ENCODE assay signal across 10 cellular contexts in the genomic region with DNA sequence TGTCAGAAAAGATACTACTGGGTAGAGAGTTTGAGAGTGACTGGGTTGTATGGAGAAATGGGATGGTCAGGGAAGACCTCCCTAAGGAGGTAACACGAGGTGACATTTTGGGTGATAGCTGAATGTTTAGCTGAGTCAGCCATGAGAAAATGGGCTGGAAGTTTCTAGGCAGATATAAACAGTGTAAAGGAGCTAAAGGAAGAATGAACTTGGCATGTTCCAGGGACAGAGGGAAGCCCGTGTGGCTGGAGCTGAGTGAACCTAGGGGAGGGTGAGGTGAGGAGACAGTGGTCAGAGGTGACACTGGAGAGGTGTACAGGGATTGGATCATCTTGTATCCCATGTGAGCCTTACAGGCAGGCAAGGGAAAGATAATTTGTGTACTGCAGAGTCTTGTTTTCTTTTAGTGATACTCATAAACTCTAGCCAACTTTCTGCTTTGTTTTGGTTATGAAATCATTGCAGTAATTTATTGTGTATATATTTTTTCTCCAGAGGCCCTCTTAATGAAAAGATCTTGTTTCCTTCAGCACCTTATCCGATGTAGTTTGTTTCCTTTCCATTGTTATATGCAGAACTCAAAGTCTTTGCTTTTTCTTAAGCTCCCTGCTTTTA. TPM values are rescaled to one million over a fixed set of nuclear protein-coding genes. Genes with fewer than 3 reads are reported as not detected.
DNase-seq lines count a peak whose midpoint lies in the region; ATAC-seq and TF ChIP-seq lines count a peak whose summit lies in the region.
"Had no signal": no experiment of that assay in that cellular context is flagged by ENCODE, and none has a peak within 500 bp of the region (broad histone marks: within the 10 kb centered on the region; RNA-seq: fewer than 3 reads in every experiment).

No MANE protein-coding gene starts in this region.

- no peak for ATAC-seq in activated CD4-positive, alpha-beta T cell treated with anti-CD3 and anti-CD28 coated beads for 36 hours
- ATAC-seq in HG03280 (IDR thresholded peaks at IDR 0.05; ENCODE audit: unreplicated experiment): no peak
- ATAC-seq in HG02938 (IDR thresholded peaks at IDR 0.05; ENCODE audit: unreplicated experiment): no peak

- CTCF ChIA-PET in activated CD4-positive, alpha-beta T cell treated with anti-CD3 and anti-CD28 coated beads for 36 hours (lab: Charles Lee): interaction anchor here (1.2 to 3.8 kb wide), 4 partner anchors 37 to 191 kb away, joined by 5 to 17 read pairs (median 14); no protein-coding TSS in a partner anchor
- CTCF ChIA-PET in activated CD4-positive, alpha-beta memory T cell treated with anti-CD3 and anti-CD28 coated beads for 36 hours (lab: Charles Lee): interaction anchor here (0.9 to 4.6 kb wide), 8 partner anchors 16 to 188 kb away, joined by 3 to 31 read pairs (median 4); no protein-coding TSS in a partner anchor

- POLR2A ChIA-PET in activated CD4-positive, alpha-beta T cell treated with anti-CD3 and anti-CD28 coated beads for 36 hours (lab: Charles Lee): interaction anchor here (0.6 kb wide), 1 partner anchor 38 kb away, joined by 3 read pairs; no protein-coding TSS in a partner anchor
- POLR2A ChIA-PET in activated CD4-positive, alpha-beta memory T cell treated with anti-CD3 and anti-CD28 coated beads for 36 hours (lab: Charles Lee): interaction anchor here (0.9 kb wide), 1 partner anchor 36 kb away, joined by 3 read pairs; no protein-coding TSS in a partner anchor

- H3K4me1 Mint-ChIP-seq in activated CD4-positive, alpha-beta T cell treated with anti-CD3 and anti-CD28 coated beads for 36 hours: peaks cover 26% of the 10 kb centered on the region
- H3K4me1 Mint-ChIP-seq in activated CD4-positive, alpha-beta memory T cell treated with anti-CD3 and anti-CD28 coated beads for 36 hours (ENCODE audit: low read depth): peaks cover 30% of the 10 kb centered on the region
- H3K4me1 Mint-ChIP-seq in glutamatergic neuron (ENCODE audit: low read depth, unreplicated experiment): peaks cover 28% of the 10 kb centered on the region

- H3K27me3 ChIP-seq in stomach: no peaks in the 10 kb centered on the region
- H3K27me3 ChIP-seq: BE2C had no signal

- peak overlapping the region in 1 of 4 donors; percentile 79 for H3K4me3 ChIP-seq in stomach

- TF ChIP-seq EP300 in stomach (IDR thresholded peaks at IDR 0.05): no peak

- H3K9me3 ChIP-seq in stomach: no peaks in the 10 kb centered on the region
- H3K9me3 ChIP-seq: BE2C had no signal

- TF ChIP-seq POLR2A in stomach (IDR thresholded peaks at IDR 0.05): no peak

- H3K27me3 Mint-ChIP-seq in activated CD4-positive, alpha-beta T cell treated with anti-CD3 and anti-CD28 coated beads for 36 hours: peaks cover 5% of the 10 kb centered on the region
- H3K27me3 Mint-ChIP-seq in activated CD4-positive, alpha-beta memory T cell treated with anti-CD3 and anti-CD28 coated beads for 36 hours: peaks cover under 1% of the 10 kb centered on the region
- H3K27me3 Mint-ChIP-seq in glutamatergic neuron (ENCODE audit: unreplicated experiment): peaks cover 1% of the 10 kb centered on the region

- WGBS in stomach, 5 donors: 23 to 44% (median 28%) methylated on average over 3 of the region's 3 CpGs

- H3K27ac Mint-ChIP-seq in activated CD4-positive, alpha-beta T cell treated with anti-CD3 and anti-CD28 coated beads for 36 hours: peak overlapping the region; percentile 8
- no peak overlapping the region for H3K27ac Mint-ChIP-seq in activated CD4-positive, alpha-beta memory T cell treated with anti-CD3 and anti-CD28 coated beads for 36 hours
- peak overlapping the region; percentile 90 for H3K27ac Mint-ChIP-seq in glutamatergic neuron (ENCODE audit: unreplicated experiment)

- H3K9me3 Mint-ChIP-seq in activated CD4-positive, alpha-beta T cell treated with anti-CD3 and anti-CD28 coated beads for 36 hours (ENCODE audit: low read depth): peaks cover 2% of the 10 kb centered on the region
- H3K9me3 Mint-ChIP-seq in activated CD4-positive, alpha-beta memory T cell treated with anti-CD3 and anti-CD28 coated beads for 36 hours: no peaks in the 10 kb centered on the region
- H3K9me3 Mint-ChIP-seq in glutamatergic neuron (ENCODE audit: unreplicated experiment): peaks cover 5% of the 10 kb centered on the region

- peaks cover 14 to 28% (median 18%) of the 10 kb centered on the region in 4 donors for H3K4me1 ChIP-seq in stomach
- H3K4me1 ChIP-seq: BE2C had no signal

- H3K27ac ChIP-seq in stomach: peak overlapping the region in 3 of 5 donors; percentile 92 to 94 (median 93)

- no peak for TF ChIP-seq CTCF in glutamatergic neuron (IDR thresholded peaks at IDR 0.05; ENCODE audit: partially characterized antibody, unreplicated experiment)
- TF ChIP-seq CTCF in stomach (IDR thresholded peaks at IDR 0.05): no peak
- no peak for TF ChIP-seq CTCF in GM20000 (IDR thresholded peaks at IDR 0.05; ENCODE audit: extremely low read depth, missing control alignments)

- DNase-seq in activated CD4-positive, alpha-beta T cell treated with anti-CD3 and anti-CD28 coated beads for 36 hours: no peak
- no peak for DNase-seq in activated CD4-positive, alpha-beta T cell treated with anti-CD3 and anti-CD28 coated beads, Interleukin-2, amount 50 U/mL, for 1 hour
- DNase-seq in activated CD4-positive, alpha-beta memory T cell treated with anti-CD3 and anti-CD28 coated beads for 36 hours: no peak
- no peak for DNase-seq in glutamatergic neuron
- no peak for DNase-seq in stomach
- no peak for DNase-seq in GM20000 (ENCODE audit: low spot score)
- DNase-seq: BE2C, NCI-H187 had no signal

- H3K36me3 ChIP-seq in stomach: no peaks in the 10 kb centered on the region
- H3K36me3 ChIP-seq: BE2C had no signal

- peaks cover 6% of the 10 kb centered on the region for H3K36me3 Mint-ChIP-seq in activated CD4-positive, alpha-beta T cell treated with anti-CD3 and anti-CD28 coated beads for 36 hours (ENCODE audit: low read depth)
- H3K36me3 Mint-ChIP-seq in activated CD4-positive, alpha-beta memory T cell treated with anti-CD3 and anti-CD28 coated beads for 36 hours: peaks cover 7% of the 10 kb centered on the region
- peaks cover 5% of the 10 kb centered on the region for H3K36me3 Mint-ChIP-seq in glutamatergic neuron (ENCODE audit: unreplicated experiment)

- peak overlapping the region; percentile 95 for H3K4me3 Mint-ChIP-seq in activated CD4-positive, alpha-beta T cell treated with anti-CD3 and anti-CD28 coated beads for 36 hours
- H3K4me3 Mint-ChIP-seq in activated CD4-positive, alpha-beta memory T cell treated with anti-CD3 and anti-CD28 coated beads for 36 hours: peak overlapping the region; percentile 22
- H3K4me3 Mint-ChIP-seq in glutamatergic neuron (ENCODE audit: unreplicated experiment): peak overlapping the region; percentile 95

- intact Hi-C loops in activated CD4-positive, alpha-beta T cell treated with anti-CD3 and anti-CD28 coated beads for 36 hours (cut with DNase I, micrococcal nuclease): loop anchor here (5.0 to 10.0 kb wide), 6 partner anchors 37 to 1775 kb away; a partner anchor contains a TSS
- intact Hi-C loops in activated CD4-positive, alpha-beta memory T cell treated with anti-CD3 and anti-CD28 coated beads for 36 hours (cut with micrococcal nuclease): loop anchor here (2.0 to 5.0 kb wide), 5 partner anchors 43 to 189 kb away; no protein-coding TSS in a partner anchor
- intact Hi-C loops in stomach (cut with DNase I; ENCODE audit: low total_unique reads): no loop called here

RNA-seq across cellular contexts. Expression of a gene that starts 1.8 kb away (rescaled TPM):
- total RNA-seq in activated CD4-positive, alpha-beta T cell treated with anti-CD3 and anti-CD28 coated beads for 36 hours: 10 to 100 TPM; 27.9 to 30.8 TPM
- total RNA-seq in activated CD4-positive, alpha-beta memory T cell treated with anti-CD3 and anti-CD28 coated beads for 36 hours: 10 to 100 TPM; 34.4 to 34.7 TPM
- 158 TPM for total RNA-seq in glutamatergic neuron (ENCODE audit: unreplicated experiment)
- total RNA-seq in stomach: 10 to 100 TPM in 4 of 5 donors, 1 to 10 TPM in 1; 9.3 to 61.6 (median 27.2) TPM
- polyA plus RNA-seq in stomach: 10 to 100 TPM; 14.8 to 23.8 (median 23.8) TPM

Comparison
In these comparisons a context has a peak if more than half of its experiments do, and no peak if none do; other contexts are left out.
1. H3K4me3 Mint-ChIP-seq: peak in every context shown above with its lines; median percentile 95 in activated CD4-positive, alpha-beta T cell treated with anti-CD3 and anti-CD28 coated beads for 36 hours; 95 in glutamatergic neuron; 22 in activated CD4-positive, alpha-beta memory T cell treated with anti-CD3 and anti-CD28 coated beads for 36 hours.